ENCODE assay signal across 15 cellular contexts in genomic region chr2:127320586-127321275, GRCh38. TPM values are rescaled to one million over a fixed set of nuclear protein-coding genes. Genes with fewer than 3 reads are reported as not detected.
A peak's percentile ranks its signal among the peaks of the same experiment; 100 is the strongest.
DNase-seq lines count a peak whose midpoint lies in the region; ATAC-seq and TF ChIP-seq lines count a peak whose summit lies in the region.
"Had no signal": no experiment of that assay in that cellular context is flagged by ENCODE, and none has a peak within 500 bp of the region (broad histone marks: within the 10 kb centered on the region; RNA-seq: fewer than 3 reads in every experiment).

No MANE protein-coding gene starts in this region.

- no peaks in the 10 kb centered on the region for H3K9me3 ChIP-seq in AG04450 (ENCODE audit: control insufficient read depth, insufficient read depth, low read length)
- H3K9me3 ChIP-seq: SJCRH30 had no signal

- in situ Hi-C loops in ACHN (cut with HindIII; ENCODE audit: low pct_ligation_motif_present, low pct_unique_long_range_greater_than_20kb, low sequenced_read_pairs): no loop called here

- peak; percentile 8 for DNase-seq in AG04450 (ENCODE audit: low read depth, low spot score)
- DNase-seq in Jurkat, Clone E6-1 (ENCODE audit: low read depth, low spot score): peak; percentile 19
- peak; percentile 58 for DNase-seq in amniotic epithelial cell (ENCODE audit: low read depth)
- peak; percentile 59 for DNase-seq in iris pigment epithelial cell (ENCODE audit: low read depth)
- DNase-seq in NCI-H2029 treated with DMSO at 0.1 percent for 48 hours (lab: John Stamatoyannopoulos, UW): no peak
- no peak for DNase-seq in ACHN
- DNase-seq: C1 segment of cervical spinal cord, Karpas-422, NCI-H1092 treated with DMSO at 0.1 percent for 48 hours, NCI-H146, NCI-H2081, SJCRH30 had no signal

- ATAC-seq in GM19328 (IDR thresholded peaks at IDR 0.05; ENCODE audit: unreplicated experiment) (no peak), HG02840 (IDR thresholded peaks at IDR 0.05; ENCODE audit: low FRiP score, unreplicated experiment) (no peak)
- ATAC-seq: Panc1 had no signal

- POLR2A ChIA-PET in AG04450 (lab: Yijun Ruan, JAX): no interaction called here

- CTCF ChIA-PET in AG04450 (lab: Charles Lee): interaction anchor here (2.7 kb wide), 1 partner anchor 158 kb away, joined by 18 read pairs; no protein-coding TSS in a partner anchor

- H3K4me3 ChIP-seq in AG04450 (ENCODE audit: low read depth, low read length): no peak overlapping the region
- no peak overlapping the region for H3K4me3 ChIP-seq in Jurkat, Clone E6-1 (ENCODE audit: low read length)
- H3K4me3 ChIP-seq: SJCRH30 had no signal

- no peak for TF ChIP-seq CTCF in AG04450 (IDR thresholded peaks at IDR 0.05; ENCODE audit: low read depth, low read length)

- no peaks in the 10 kb centered on the region for H3K27me3 ChIP-seq in AG04450 (ENCODE audit: control insufficient read depth, insufficient read depth, low read length)
- H3K27me3 ChIP-seq: SJCRH30 had no signal

- peak overlapping the region; percentile 3 for H3K27ac ChIP-seq in AG04450 (ENCODE audit: low read depth, low read length)
- H3K27ac ChIP-seq: SJCRH30 had no signal

RNA-seq across cellular contexts. Expression of gene ERCC3, which starts 26.8 kb away (rescaled TPM):
- polyA plus RNA-seq in AG04450 (2011; rRNA removed): 51.7 and 53.5 TPM in 2 replicates
- 46.9 and 57.9 TPM in 2 replicates for polyA minus RNA-seq in AG04450 (2011; rRNA and poly(A)+ RNA removed)
- polyA plus RNA-seq in Jurkat, Clone E6-1 (2012; ENCODE audit: insufficient read depth, insufficient read length): 76.6 TPM

Comparison
In these comparisons a context has a peak if more than half of its experiments do, and no peak if none do; other contexts are left out.
1. DNase-seq: peak in AG04450 (single experiment), Jurkat, Clone E6-1 (single experiment), amniotic epithelial cell (single experiment) and iris pigment epithelial cell (single experiment); none in NCI-H2029 treated with DMSO at 0.1 percent for 48 hours (single experiment) and ACHN (single experiment).